In the genomic region with DNA sequence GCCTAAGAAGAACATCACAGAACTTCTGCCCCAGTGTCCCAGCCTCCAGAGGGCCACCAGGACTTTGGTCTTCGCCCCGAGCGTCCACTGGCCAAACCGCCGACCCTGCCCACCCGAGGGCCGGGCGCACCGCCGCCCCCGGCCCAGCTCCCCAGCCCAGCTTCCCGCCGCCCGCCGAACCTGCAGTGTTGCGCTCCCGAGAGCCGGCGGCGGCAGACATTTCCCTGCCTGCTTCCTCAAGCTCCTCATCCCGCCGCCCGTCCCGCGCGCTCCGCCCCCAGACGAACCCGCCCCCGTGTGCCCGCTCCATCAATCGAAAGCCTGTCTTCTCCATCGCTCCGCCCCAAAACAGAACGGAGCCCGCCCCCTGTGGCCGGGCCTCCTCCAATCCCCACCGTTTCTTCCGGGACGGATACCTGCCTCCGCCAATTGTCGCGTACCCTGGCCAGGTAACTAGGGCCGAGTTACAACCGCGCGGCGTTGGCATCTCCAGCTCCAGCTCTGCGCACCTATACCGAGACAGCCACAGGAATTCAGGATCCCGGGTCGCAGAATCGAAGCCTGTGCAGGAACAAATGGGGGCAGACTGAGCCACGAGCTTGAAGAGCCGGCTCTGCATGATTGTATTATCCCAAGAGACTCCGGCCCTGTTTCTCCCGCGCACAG, we compare ENCODE assay signal across 8 cellular contexts. TPM values are rescaled to one million over a fixed set of nuclear protein-coding genes. Genes with fewer than 3 reads are reported as not detected.
DNase-seq lines count a peak whose midpoint lies in the region; ATAC-seq and TF ChIP-seq lines count a peak whose summit lies in the region.

No MANE protein-coding gene starts in this region.

- no peak for TF ChIP-seq CTCF in CD4-positive, alpha-beta T cell (IDR thresholded peaks at IDR 0.05)
- TF ChIP-seq CTCF in right lobe of liver (IDR thresholded peaks at IDR 0.05) = peak in 3 of 4 donors; percentile 8 to 24 (median 20)

- intact Hi-C loops in CD4-positive, alpha-beta T cell (cut with DNase I, micrococcal nuclease) = loop anchor here (2.0 to 5.0 kb wide), 6 partner anchors 56 to 244 kb away; a partner anchor contains a TSS
- intact Hi-C loops in right lobe of liver (cut with DNase I) = no loop called here

- H3K9me3 Mint-ChIP-seq in CD4-positive, alpha-beta T cell = no peaks in the 10 kb centered on the region

- CTCF ChIA-PET in CD4-positive, alpha-beta T cell (lab: Charles Lee) = interaction anchor here (1.0 to 1.3 kb wide), 3 partner anchors 59 to 84 kb away, joined by 3 read pairs; no protein-coding TSS in a partner anchor

- no peaks in the 10 kb centered on the region for H3K27me3 Mint-ChIP-seq in CD4-positive, alpha-beta T cell

- peak; percentile 99 for ATAC-seq in CD4-positive, alpha-beta T cell (ENCODE audit: poor library complexity)
- ATAC-seq in GM19438 (IDR thresholded peaks at IDR 0.05; ENCODE audit: low read depth, unreplicated experiment) (peak; percentile 89), HG03565 (IDR thresholded peaks at IDR 0.05; ENCODE audit: unreplicated experiment) (peak; percentile 82), right lobe of liver (peak; percentile 100)

- 0% methylated on average over 18 of the region's 58 CpGs for WGBS in right lobe of liver (ENCODE audit: insufficient coverage, low coverage, low lambda C conversion rate, missing lambda C conversion rate)

- H3K36me3 Mint-ChIP-seq in CD4-positive, alpha-beta T cell (ENCODE audit: low read depth) = peaks cover 10% of the 10 kb centered on the region

- peaks cover 0 to 20% (median 4%) of the 10 kb centered on the region in 4 donors for H3K36me3 ChIP-seq in right lobe of liver

- H3K4me3 Mint-ChIP-seq in CD4-positive, alpha-beta T cell = peak overlapping the region; percentile 97

- peak; percentile 33 for TF ChIP-seq POLR2A in right lobe of liver (IDR thresholded peaks at IDR 0.05)

- peak overlapping the region; percentile 46 for H3K27ac ChIP-seq in CD4-positive, alpha-beta T cell (ENCODE audit: low read depth, low read length)
- H3K27ac ChIP-seq in right lobe of liver = no peak overlapping the region

- no peaks in the 10 kb centered on the region for H3K27me3 ChIP-seq in CD4-positive, alpha-beta T cell (ENCODE audit: control insufficient read depth, insufficient read depth, low read length)
- H3K27me3 ChIP-seq in right lobe of liver = no peaks in the 10 kb centered on the region

- peaks cover 0 to 21% (median 4%) of the 10 kb centered on the region in 4 donors for H3K4me1 ChIP-seq in right lobe of liver

- peak overlapping the region; percentile 67 to 88 (median 76) for H3K4me3 ChIP-seq in right lobe of liver

- POLR2A ChIA-PET in CD4-positive, alpha-beta T cell (lab: Charles Lee) = interaction anchor here (0.6 to 2.2 kb wide), 8 partner anchors 11 to 1095 kb away, joined by 3 to 14 read pairs (median 4); a partner anchor contains a TSS

- no peaks in the 10 kb centered on the region for H3K9me3 ChIP-seq in CD4-positive, alpha-beta T cell (ENCODE audit: control insufficient read depth, low read length)
- no peaks in the 10 kb centered on the region for H3K9me3 ChIP-seq in right lobe of liver

- peak overlapping the region; percentile 77 for H3K27ac Mint-ChIP-seq in CD4-positive, alpha-beta T cell

- peak; percentile 90 to 98 (median 96) for DNase-seq in CD4-positive, alpha-beta T cell
- DNase-seq in NCI-H748 treated with DMSO at 0.1 percent for 48 hours (lab: John Stamatoyannopoulos, UW) (peak; percentile 86), dermis microvascular lymphatic vessel endothelial cell (ENCODE audit: low read depth in 2 of 2) (peak; percentile 80 to 96), right lobe of liver (peak; percentile 97 to 98 (median 97))
- peak; percentile 93 to 96 for DNase-seq in activated CD4-positive, alpha-beta T cell treated with anti-CD3 and anti-CD28 coated beads, Interleukin-2, amount 50 U/mL, for 24 hours (ENCODE audit: low read depth in 1 of 2, low spot score in 1 of 2)
- DNase-seq in stimulated activated CD4-positive, alpha-beta T cell treated with anti-CD3 and anti-CD28 coated beads, Interleukin-4, amount 100 ng/mL, for 1 hour = peak; percentile 98

- H3K4me1 Mint-ChIP-seq in CD4-positive, alpha-beta T cell (ENCODE audit: low read depth) = peaks cover 38% of the 10 kb centered on the region

RNA-seq across cellular contexts. Expression of a gene that starts 15.2 kb away (rescaled TPM):
- 10 to 100 TPM; 11.7 to 12.7 TPM for total RNA-seq in CD4-positive, alpha-beta T cell
- 17.6 and 20.0 TPM in 2 replicates for total RNA-seq in dermis microvascular lymphatic vessel endothelial cell
- total RNA-seq in right lobe of liver = 10 to 100 TPM; 10.5 to 23.1 (median 14.6) TPM

RNA-seq across cellular contexts. Expression of a gene that starts 58.2 kb away (rescaled TPM):
- 10 to 100 TPM; 40.5 to 42.5 TPM for total RNA-seq in CD4-positive, alpha-beta T cell
- total RNA-seq in dermis microvascular lymphatic vessel endothelial cell = 44.0 and 63.3 TPM in 2 replicates
- 10 to 100 TPM; 13.6 to 32.1 (median 20.8) TPM for total RNA-seq in right lobe of liver

Comparison
In these comparisons a context has a peak if more than half of its experiments do, and no peak if none do; other contexts are left out.
1. intact Hi-C loops: an anchor here in CD4-positive, alpha-beta T cell (2.0 to 5.0 kb wide); none called in right lobe of liver.